Comparison of ENCODE assay signal across 28 cellular contexts in the genomic region with DNA sequence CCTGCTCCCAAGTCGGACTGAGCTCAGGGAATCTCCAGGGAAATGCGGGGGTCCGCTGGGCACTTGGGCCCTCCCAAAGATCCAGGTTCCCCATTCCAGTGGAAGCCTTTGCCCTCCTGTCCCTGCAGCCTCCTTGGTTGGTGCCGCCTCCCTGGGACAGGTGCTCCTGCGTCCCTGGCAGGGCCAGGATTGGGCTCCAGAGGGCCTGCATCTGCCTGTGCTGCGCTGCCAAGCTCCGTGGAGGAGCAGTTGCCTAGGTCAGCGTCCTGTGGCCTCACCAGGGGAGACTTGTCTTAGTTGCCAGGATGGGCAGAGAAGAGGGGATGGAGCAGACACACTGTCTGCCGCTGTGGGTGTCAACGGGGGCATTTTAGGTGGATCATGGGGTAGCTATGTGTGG.
"Had no signal": no experiment of that assay in that cellular context is flagged by ENCODE, and none has a peak within 500 bp of the region (broad histone marks: within the 10 kb centered on the region; RNA-seq: fewer than 3 reads in every experiment).

No MANE protein-coding gene starts in this region.

- H3K27ac Mint-ChIP-seq: immature natural killer cell; mesothelial cell of epicardium; natural killer cell; stimulated activated effector memory CD8-positive, alpha-beta T cell treated with anti-CD3 and anti-CD28 coated beads, Interleukin-12 subunit alpha, Interleukin-12 subunit beta, amount 100 ng/mL, for 72 hours; stimulated activated naive CD8-positive, alpha-beta T cell treated with anti-CD3 and anti-CD28 coated beads, Interleukin-15, Interleukin-2, amounts not matched to agents 100 ng/mL and 50 ng/mL, for 24 hours had no signal

- DNase-seq: hypothalamus; immature natural killer cell; kidney; left colon; left lung; mesendoderm; naive B cell; natural killer cell; nephron progenitor cell; nucleus accumbens; pancreas; right cardiac atrium; sigmoid colon; small intestine; spleen; stimulated activated CD4-positive, alpha-beta T cell treated with anti-CD3 and anti-CD28 coated beads, Interleukin-4, amount 100 ng/mL, for 24 hours; stimulated activated naive CD4-positive, alpha-beta T cell; tibial artery; trophoblast cell; upper lobe of right lung had no signal

- H3K4me3 ChIP-seq: left lung, lung, pancreas, sigmoid colon, spleen, suprapubic skin, thoracic aorta, tibial artery, upper lobe of right lung had no signal

- H3K27me3 Mint-ChIP-seq: naive B cell; stimulated activated naive CD8-positive, alpha-beta T cell treated with anti-CD3 and anti-CD28 coated beads, Interleukin-15, Interleukin-2, amounts not matched to agents 100 ng/mL and 50 ng/mL, for 24 hours had no signal

- H3K27ac ChIP-seq: left lung, pancreas, sigmoid colon, spleen, suprapubic skin, thoracic aorta, tibial artery, upper lobe of right lung had no signal

- H3K9me3 Mint-ChIP-seq: mesothelial cell of epicardium; natural killer cell; nephron progenitor cell; stimulated activated effector memory CD8-positive, alpha-beta T cell treated with anti-CD3 and anti-CD28 coated beads, Interleukin-12 subunit alpha, Interleukin-12 subunit beta, amount 100 ng/mL, for 72 hours; stimulated activated naive CD8-positive, alpha-beta T cell treated with anti-CD3 and anti-CD28 coated beads, Interleukin-15, Interleukin-2, amounts not matched to agents 100 ng/mL and 50 ng/mL, for 24 hours had no signal

- ATAC-seq: left colon; left lung; natural killer cell; pancreas; stimulated activated effector memory CD8-positive, alpha-beta T cell treated with anti-CD3 and anti-CD28 coated beads, Interleukin-12 subunit alpha, Interleukin-12 subunit beta, amount 100 ng/mL, for 72 hours; upper lobe of right lung had no signal

- H3K9me3 ChIP-seq: left lung, pancreas, sigmoid colon, spleen, suprapubic skin, thoracic aorta, tibial artery, upper lobe of right lung had no signal

- H3K4me3 Mint-ChIP-seq: immature natural killer cell; mesothelial cell of epicardium; naive B cell; natural killer cell; nephron progenitor cell; stimulated activated effector memory CD8-positive, alpha-beta T cell treated with anti-CD3 and anti-CD28 coated beads, Interleukin-12 subunit alpha, Interleukin-12 subunit beta, amount 100 ng/mL, for 72 hours; stimulated activated naive CD8-positive, alpha-beta T cell treated with anti-CD3 and anti-CD28 coated beads, Interleukin-15, Interleukin-2, amounts not matched to agents 100 ng/mL and 50 ng/mL, for 24 hours had no signal

- H3K4me1 Mint-ChIP-seq: mesothelial cell of epicardium had no signal

- H3K36me3 ChIP-seq: left lung, sigmoid colon, suprapubic skin, thoracic aorta, tibial artery, upper lobe of right lung had no signal

- H3K4me1 ChIP-seq: left lung, sigmoid colon, spleen, suprapubic skin, tibial artery, upper lobe of right lung had no signal

- H3K36me3 Mint-ChIP-seq: natural killer cell had no signal

- H3K27me3 ChIP-seq: left lung, pancreas, sigmoid colon, spleen, suprapubic skin, tibial artery, upper lobe of right lung had no signal

- FAIRE-seq: islet of Langerhans, kidney, pancreas, small intestine, urothelium cell line had no signal
